ENCODE assay signal across 8 cellular contexts in genomic region chr2:126776701-126777619, GRCh38.
DNase-seq lines count a peak whose midpoint lies in the region; ATAC-seq and TF ChIP-seq lines count a peak whose summit lies in the region.

No MANE protein-coding gene starts in this region.

- H4K91ac ChIP-seq in neuronal stem cell (ENCODE audit: low read depth, low read length, poor library complexity) = no peak overlapping the region

- H2AK5ac ChIP-seq in neuronal stem cell (ENCODE audit: low read depth, low read length) = no peak overlapping the region

- H3K4me3 ChIP-seq in HUES48 (ENCODE audit: low read depth, low read length) (peak overlapping the region; percentile 80), SJSA1 (no peak overlapping the region), gastroesophageal sphincter (peak overlapping the region; percentile 59 to 73), neuronal stem cell (ENCODE audit: low read length in 2 of 2) (peak overlapping the region; percentile 29 to 84)

- H3K14ac ChIP-seq in neuronal stem cell (ENCODE audit: low read length) = no peak overlapping the region

- H3K9me3 ChIP-seq in HUES48 (ENCODE audit: control insufficient read depth, insufficient read depth, low read length) (no peaks in the 10 kb centered on the region), SJSA1 (replicated peaks) (no peaks in the 10 kb centered on the region), gastroesophageal sphincter (no peaks in the 10 kb centered on the region), neuronal stem cell (replicated peaks in 1 of 2; ENCODE audit: control insufficient read depth in 2 of 2, insufficient read depth in 1 of 2, low read depth in 1 of 2, low read length in 2 of 2) (no peaks in the 10 kb centered on the region)

- peak in 3 of 4 experiments; percentile 89 to 97 (median 93) for TF ChIP-seq CTCF in gastroesophageal sphincter (IDR thresholded peaks at IDR 0.05)

- H3K27me3 ChIP-seq in HUES48 (ENCODE audit: control insufficient read depth, insufficient read depth, low read length) = peaks cover 4% of the 10 kb centered on the region; the same call in 1 of the 2 replicates
- H3K27me3 ChIP-seq in SJSA1 (replicated peaks) = peaks cover 19% of the 10 kb centered on the region
- H3K27me3 ChIP-seq in gastroesophageal sphincter = no peaks in the 10 kb centered on the region
- H3K27me3 ChIP-seq in neuronal stem cell (ENCODE audit: control insufficient read depth in 3 of 3, insufficient read depth in 3 of 3, low read depth in 1 of 3, low read length in 3 of 3) = peaks cover 0 to 34% (median 0%) of the 10 kb centered on the region in 3 experiments

- 0% methylated on average over 1 of the region's 66 CpGs; no CpG with 5 or more reads in 1 of the 2 donors for WGBS in gastroesophageal sphincter (ENCODE audit: low coverage in 1 of 2), 2 donors
- no CpG with 5 or more reads among the region's 66 CpGs for WGBS in neuronal stem cell (ENCODE audit: extremely low coverage in 2 of 2, insufficient read length in 2 of 2, insufficient replicate concordance in 1 of 2), 2 donors

- H3K4me2 ChIP-seq in neuronal stem cell (ENCODE audit: insufficient read depth, low read length, poor library complexity, severe bottlenecking) = peak overlapping the region; percentile 97

- H3K9ac ChIP-seq in HUES48 (ENCODE audit: low read depth, low read length) = peak overlapping the region; percentile 31; the same call in 1 of the 2 replicates
- peak overlapping the region; percentile 75 for H3K9ac ChIP-seq in neuronal stem cell (ENCODE audit: low read depth, low read length, poor library complexity)

- no peaks in the 10 kb centered on the region for H3K79me1 ChIP-seq in neuronal stem cell (ENCODE audit: low read depth, low read length)

- H4K8ac ChIP-seq in neuronal stem cell (ENCODE audit: low read depth, low read length) = no peak overlapping the region

- peak overlapping the region; percentile 25 for H3K18ac ChIP-seq in neuronal stem cell (ENCODE audit: low read length)

- H2BK120ac ChIP-seq in neuronal stem cell (ENCODE audit: low read depth, low read length) = no peak overlapping the region

- peak overlapping the region; percentile 81 for H2AFZ ChIP-seq in neuronal stem cell (ENCODE audit: low read length)

- H3K4me1 ChIP-seq in HUES48 (ENCODE audit: control insufficient read depth, insufficient read depth, low read length) (0 out of 2 replicates have a peak, but pooled peaks cover 2% of the 10 kb centered on the region), SJSA1 (replicated peaks) (peaks cover 6% of the 10 kb centered on the region), gastroesophageal sphincter (peaks cover 0 to 10% (median 0%) of the 10 kb centered on the region in 3 donors), neuronal stem cell (ENCODE audit: control insufficient read depth in 2 of 2, insufficient read depth in 1 of 2, low read depth in 1 of 2, low read length in 2 of 2) (peaks cover 3 to 15% of the 10 kb centered on the region in 2 donors)

- no peak overlapping the region for H2BK5ac ChIP-seq in neuronal stem cell (ENCODE audit: low read length)

- H3K36me3 ChIP-seq in HUES48 (ENCODE audit: control insufficient read depth, insufficient read depth, low read length) (no peaks in the 10 kb centered on the region), SJSA1 (no peaks in the 10 kb centered on the region), gastroesophageal sphincter (no peaks in the 10 kb centered on the region), neuronal stem cell (replicated peaks in 1 of 2; ENCODE audit: control insufficient read depth in 2 of 2, insufficient read depth in 2 of 2, low read length in 2 of 2) (no peaks in the 10 kb centered on the region)

- H3K27ac ChIP-seq in HUES48 (ENCODE audit: low read depth, low read length) (no peak overlapping the region), SJSA1 (no peak overlapping the region), gastroesophageal sphincter (peak overlapping the region in 3 of 4 donors; percentile 59 to 80 (median 63)), neuronal stem cell (replicated peaks; ENCODE audit: low read length) (no peak overlapping the region)

- no peak for TF ChIP-seq POLR2A in gastroesophageal sphincter (IDR thresholded peaks at IDR 0.05)

- H3K23ac ChIP-seq in neuronal stem cell (ENCODE audit: low read depth, low read length, poor library complexity) = no peak overlapping the region

- H2BK15ac ChIP-seq in neuronal stem cell (ENCODE audit: low read length) = peak overlapping the region; percentile 67

- H2BK12ac ChIP-seq in neuronal stem cell (ENCODE audit: low read length) = no peak overlapping the region

- peak; percentile 87 for DNase-seq in DMS53 (lab: John Stamatoyannopoulos, UW)
- peak; percentile 42 to 66 for DNase-seq in SJSA1 (ENCODE audit: low read depth in 1 of 2, low spot score in 2 of 2)
- DNase-seq in activated naive CD4-positive, alpha-beta T cell treated with Interleukin-2 at 50 U/mL for 16 hours = peak; percentile 82
- peak; percentile 72 for DNase-seq in neuronal stem cell (ENCODE audit: low spot score)
- DNase-seq in stromal cell of bone marrow (ENCODE audit: low read depth) = peak; percentile 31

- ATAC-seq in GM21515 (IDR thresholded peaks at IDR 0.05; ENCODE audit: unreplicated experiment) (peak; percentile 95), gastroesophageal sphincter (peak; percentile 88)

- no peak overlapping the region for H3K4ac ChIP-seq in neuronal stem cell (ENCODE audit: low read length)

- TF ChIP-seq EP300 in gastroesophageal sphincter (IDR thresholded peaks at IDR 0.05) = no peak

Comparison
In these comparisons a context has a peak if more than half of its experiments do, and no peak if none do; other contexts are left out.
1. DNase-seq: peak in every context shown above with its lines; median percentile 87 in DMS53; 82 in activated naive CD4-positive, alpha-beta T cell treated with Interleukin-2 at 50 U/mL for 16 hours; 72 in neuronal stem cell; 54 in SJSA1; 31 in stromal cell of bone marrow.
2. H3K27ac ChIP-seq: peak in gastroesophageal sphincter (3 of 4); none in HUES48 (single experiment), SJSA1 (single experiment) and neuronal stem cell (single experiment).